In genomic region chr5:61176631-61177030, GRCh38 we compare ENCODE assay signal across 22 cellular contexts.
"Had no signal": no experiment of that assay in that cellular context is flagged by ENCODE, and none has a peak within 500 bp of the region (broad histone marks: within the 10 kb centered on the region; RNA-seq: fewer than 3 reads in every experiment).

No MANE protein-coding gene starts in this region.

- H3K27ac ChIP-seq: heart left ventricle, lower lobe of right lung, parathyroid adenoma, psoas muscle, right lobe of liver, transverse colon, upper lobe of left lung had no signal

- H3K27me3 ChIP-seq: heart left ventricle, right lobe of liver, transverse colon, upper lobe of left lung had no signal

- H3K79me2 ChIP-seq: parathyroid adenoma had no signal

- H3K9me3 ChIP-seq: heart left ventricle, lower lobe of right lung, psoas muscle, right lobe of liver, transverse colon, upper lobe of left lung had no signal

- H3K4me3 ChIP-seq: heart left ventricle, lower lobe of right lung, psoas muscle, right lobe of liver, smooth muscle cell, transverse colon, upper lobe of left lung had no signal

- H2AFZ ChIP-seq: parathyroid adenoma had no signal

- H3K36me3 ChIP-seq: heart left ventricle, lower lobe of right lung, right lobe of liver, transverse colon, upper lobe of left lung had no signal

- H3K4me2 ChIP-seq: smooth muscle cell had no signal

- DNase-seq: heart left ventricle; kidney glomerular epithelial cell; left colon; lower lobe of right lung; mammary epithelial cell; mesenchymal stem cell; naive thymus-derived CD8-positive, alpha-beta T cell; nucleus accumbens; psoas muscle; right lobe of liver; stimulated activated CD4-positive, alpha-beta T cell treated with anti-CD3 and anti-CD28 coated beads, Interleukin-1b, Interleukin-23, amount 100 ng/mL, for 48 hours; stimulated activated CD4-positive, alpha-beta T cell treated with anti-CD3 and anti-CD28 coated beads, Interleukin-2, amount 100 ng/mL, for 48 hours; stimulated activated CD4-positive, alpha-beta T cell treated with anti-CD3 and anti-CD28 coated beads, Interleukin-4, amount 100 ng/mL, for 4 hours; stimulated activated CD8-positive, alpha-beta memory T cell treated with anti-CD3 and anti-CD28 coated beads, Interleukin-4, amount 100 ng/mL, for 48 hours; stimulated activated naive CD4-positive, alpha-beta T cell treated with Interleukin-2 at 50 U/mL for 16 hours; stimulated activated naive CD8-positive, alpha-beta T cell treated with anti-CD3 and anti-CD28 coated beads, Interleukin-15, amount 100 ng/mL, for 72 hours; substantia nigra; transverse colon; upper lobe of left lung had no signal

- H3K4me1 ChIP-seq: heart left ventricle, psoas muscle, right lobe of liver had no signal

- H3K9ac ChIP-seq: parathyroid adenoma had no signal

- ATAC-seq: left colon; lower lobe of right lung; naive thymus-derived CD8-positive, alpha-beta T cell; psoas muscle; right lobe of liver; stimulated activated memory B cell treated with anti-CD40 and anti-IgM and Interleukin-4, amounts not matched to agents 10 μg/mL and 1 μg/mL and 100 μg/mL, for 72 hours; stimulated activated naive CD8-positive, alpha-beta T cell treated with anti-CD3 and anti-CD28 coated beads, Interleukin-15, amount 100 ng/mL, for 72 hours had no signal
